ENCODE assay signal across 8 cellular contexts in the genomic region with DNA sequence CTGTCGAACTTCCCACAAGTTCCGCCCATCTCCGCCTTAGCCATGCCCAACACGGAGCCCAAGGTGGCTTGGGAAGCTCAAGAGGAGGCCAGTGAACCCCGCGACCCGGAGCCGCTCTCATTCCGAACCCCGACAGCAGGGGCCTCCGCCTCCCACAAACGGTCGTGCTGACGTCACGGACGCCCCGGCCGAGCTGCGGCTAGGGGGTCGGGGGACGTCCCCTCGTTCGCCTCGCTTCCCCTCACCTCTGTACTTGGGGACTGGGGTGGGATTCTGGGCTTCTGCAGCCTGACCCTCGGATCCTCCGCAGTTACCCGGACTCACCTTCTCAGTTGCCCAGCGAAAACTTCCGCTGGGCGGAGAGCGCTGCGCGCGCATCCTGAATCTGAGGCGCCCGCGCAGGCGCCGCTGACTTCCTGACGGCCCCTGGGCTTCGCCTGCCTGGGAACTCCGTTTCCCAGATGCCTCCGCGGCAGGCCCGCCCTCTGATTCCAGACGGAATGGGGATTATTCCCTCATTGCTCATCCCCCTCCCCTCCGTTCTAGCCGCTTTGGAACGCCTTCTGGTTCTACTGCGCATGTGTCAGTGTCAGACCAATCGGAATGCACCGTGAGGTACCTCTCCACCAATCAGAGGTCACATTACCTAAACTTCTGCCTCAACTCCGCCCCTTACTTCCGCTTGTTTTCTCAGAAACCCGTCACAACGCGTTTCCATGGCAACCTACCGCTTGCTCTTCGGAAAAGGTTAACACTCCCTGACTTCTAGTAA. TPM values are rescaled to one million over a fixed set of nuclear protein-coding genes. Genes with fewer than 3 reads are reported as not detected.
DNase-seq lines count a peak whose midpoint lies in the region; ATAC-seq and TF ChIP-seq lines count a peak whose summit lies in the region.

Gene VRK3, minus strand, starts transcription at position 351 of the 772 bp plus-strand sequence. CDS start 9,210 bp downstream, outside the sequence.

- DNase-seq in GM10266 (ENCODE audit: extremely low spot score): peak; percentile 94
- peak; percentile 98 for DNase-seq in NCI-H1092 treated with DMSO at 0.1 percent for 48 hours (lab: John Stamatoyannopoulos, UW)
- peak; percentile 90 for DNase-seq in SKM-1 (lab: John Stamatoyannopoulos, UW; ENCODE audit: unreplicated experiment)
- DNase-seq in activated naive CD4-positive, alpha-beta T cell treated with anti-CD3 and anti-CD28 coated beads, Interleukin-2, amount 50 U/mL, for 72 hours (ENCODE audit: low spot score in 2 of 2): peak; percentile 95 to 99
- peak; percentile 100 for DNase-seq in globus pallidus (ENCODE audit: low spot score)
- peak; percentile 84 to 100 (median 99) for DNase-seq in nucleus accumbens (lab: John Stamatoyannopoulos, UW)
- peak; percentile 99 for DNase-seq in suprapubic skin (ENCODE audit: low spot score in 2 of 2)

- peak in 1 of 2 donors; percentile 69 for TF ChIP-seq POLR2A in suprapubic skin (IDR thresholded peaks at IDR 0.05)

- H3K27me3 ChIP-seq in suprapubic skin: no peaks in the 10 kb centered on the region

- TF ChIP-seq CTCF in GM10266 (IDR thresholded peaks at IDR 0.05; ENCODE audit: control insufficient read depth, insufficient read depth, low read depth, missing control alignments): peak; percentile 16
- TF ChIP-seq CTCF in suprapubic skin (IDR thresholded peaks at IDR 0.05): no peak

- H3K9me3 Mint-ChIP-seq in activated naive CD4-positive, alpha-beta T cell treated with anti-CD3 and anti-CD28 coated beads, Interleukin-2, amount 50 U/mL, for 72 hours: peaks cover 0 to 4% of the 10 kb centered on the region in 2 donors

- no peaks in the 10 kb centered on the region for H3K9me3 ChIP-seq in suprapubic skin

- TF ChIP-seq EP300 in suprapubic skin (IDR thresholded peaks at IDR 0.05): no peak

- WGBS in suprapubic skin: under 1% methylated on average over 55 of the region's 59 CpGs

- H3K27ac ChIP-seq in suprapubic skin: peak within 1 kb of the TSS; percentile 87

- H3K36me3 ChIP-seq in suprapubic skin: peaks cover 12% of the 10 kb centered on the region

- H3K4me3 ChIP-seq in suprapubic skin: peak within 1 kb of the TSS; percentile 80

- peaks cover 20 to 24% of the 10 kb centered on the region in 2 donors for H3K36me3 Mint-ChIP-seq in activated naive CD4-positive, alpha-beta T cell treated with anti-CD3 and anti-CD28 coated beads, Interleukin-2, amount 50 U/mL, for 72 hours

- ATAC-seq in HG02610 (IDR thresholded peaks at IDR 0.05; ENCODE audit: unreplicated experiment): peak; percentile 80
- ATAC-seq in activated naive CD4-positive, alpha-beta T cell treated with anti-CD3 and anti-CD28 coated beads, Interleukin-2, amount 50 U/mL, for 72 hours: peak; percentile 86 to 92

- H3K27ac Mint-ChIP-seq in activated naive CD4-positive, alpha-beta T cell treated with anti-CD3 and anti-CD28 coated beads, Interleukin-2, amount 50 U/mL, for 72 hours: peak within 1 kb of the TSS; percentile 99

- peaks cover 32% of the 10 kb centered on the region for H3K4me1 ChIP-seq in suprapubic skin

RNA-seq across cellular contexts. Expression of gene VRK3, which starts in this region (rescaled TPM):
- 10 to 100 TPM; 54.0 to 60.0 TPM for total RNA-seq in activated naive CD4-positive, alpha-beta T cell treated with anti-CD3 and anti-CD28 coated beads, Interleukin-2, amount 50 U/mL, for 72 hours
- 10 to 100 TPM; 21.8 to 53.6 (median 35.8) TPM for total RNA-seq in suprapubic skin

Comparison
In these comparisons a context has a peak if more than half of its experiments do, and no peak if none do; other contexts are left out.
1. Peak in every context shown above with its lines: DNase-seq, ATAC-seq, H3K4me3 ChIP-seq and H3K27ac ChIP-seq.